In genomic region chr10:27742195-27742925, GRCh38 we compare ENCODE assay signal across 8 cellular contexts. TPM values are rescaled to one million over a fixed set of nuclear protein-coding genes. Genes with fewer than 3 reads are reported as not detected.
DNase-seq lines count a peak whose midpoint lies in the region; ATAC-seq, FAIRE-seq and TF ChIP-seq lines count a peak whose summit lies in the region.

No MANE protein-coding gene starts in this region.

- in situ Hi-C loops in GM12878 (cut with MboI) = loop anchor here (25.0 kb wide), 1 partner anchor 645 kb away; no protein-coding TSS in a partner anchor

- BruUV-seq in GM12878 (replicated peaks; lab: Mats Ljungman, UMichigan) = no TSS peak

- H2AFZ ChIP-seq in GM12878 (ENCODE audit: control insufficient read depth, low read depth, low read length) = no peak overlapping the region

- 7% methylated on average over 56 of the region's 71 CpGs for WGBS in GM12878 (ENCODE audit: insufficient coverage, insufficient replicate concordance, low lambda C conversion rate, missing lambda C conversion rate)
- 1% methylated on average over 71 of the region's 71 CpGs for WGBS in sigmoid colon, 2 donors

- H3K9me3 ChIP-seq in GM12878 (replicated peaks; ENCODE audit: control insufficient read depth, insufficient read depth, low read length) (peaks cover 14% of the 10 kb centered on the region; the same call in 2 of the 3 replicates), iPS-15b (ENCODE audit: control insufficient read depth, insufficient read depth, low read length) (no peaks in the 10 kb centered on the region), sigmoid colon (no peaks in the 10 kb centered on the region)

- H3K4me1 ChIP-seq in GM12878 (ENCODE audit: control insufficient read depth, insufficient read depth, low read length) (no peaks in the 10 kb centered on the region), iPS-15b (ENCODE audit: control insufficient read depth, insufficient read depth, low read length) (peaks cover 3% of the 10 kb centered on the region), sigmoid colon (peaks cover 0 to 56% (median 38%) of the 10 kb centered on the region in 4 donors)

- SMC1A ChIA-PET in GM12878 (lab: Charles Lee; ENCODE audit: uncharacterized antibody, unreplicated experiment) = no interaction called here

- DNase-seq in GDM1 (lab: John Stamatoyannopoulos, UW) = peak; percentile 43
- DNase-seq in GOT3 (lab: John Stamatoyannopoulos, UW) = peak; percentile 46
- peak; percentile 86 for DNase-seq in LoVo (ENCODE audit: low spot score)
- DNase-seq in T-helper 9 cell = peak; percentile 51
- peak; percentile 38 for DNase-seq in GM12878 (ENCODE audit: low read depth, low spot score)
- peak; percentile 92 for DNase-seq in sigmoid colon
- DNase-seq in SHP77 treated with DMSO at 0.1 percent for 48 hours (lab: John Stamatoyannopoulos, UW) = no peak

- H3K9ac ChIP-seq in GM12878 (ENCODE audit: control insufficient read depth, insufficient read depth, low read length) = no peak overlapping the region
- peak overlapping the region; percentile 32 for H3K9ac ChIP-seq in iPS-15b (ENCODE audit: low read depth, low read length)

- H3K4me2 ChIP-seq in GM12878 (ENCODE audit: control insufficient read depth, insufficient read depth) = peak overlapping the region; percentile 69; the same call in 1 of the 2 replicates

- H3K4me3 ChIP-seq in GM12878 (no peak overlapping the region), iPS-15b (ENCODE audit: low read depth, low read length) (peak overlapping the region; percentile 76), sigmoid colon (peak overlapping the region; percentile 67 to 78 (median 75))

- peak; percentile 58 to 69 (median 67); a peak in 5 of 6 replicates for TF ChIP-seq CTCF in GM12878 (IDR thresholded peaks at IDR 0.05 in 2 of 3, conservative IDR thresholded peaks at IDR 0.05 in 1 of 3; ENCODE audit: control insufficient read depth in 2 of 3, extremely low read depth in 1 of 3, insufficient read depth in 1 of 3, low read depth in 3 of 3, low read length in 3 of 3)
- peak; percentile 53 to 92 (median 80) for TF ChIP-seq CTCF in sigmoid colon (IDR thresholded peaks at IDR 0.05)

- no peaks in the 10 kb centered on the region for H4K20me1 ChIP-seq in GM12878 (ENCODE audit: control insufficient read depth, insufficient read depth)

- intact Hi-C loops in GM12878 (cut with micrococcal nuclease; ENCODE audit: unreplicated experiment) = loop anchor here (2.0 to 5.0 kb wide), 3 partner anchors 436 to 640 kb away; no protein-coding TSS in a partner anchor
- intact Hi-C loops in sigmoid colon (cut with DNase I) = loop anchor here (2.0 to 5.0 kb wide), 6 partner anchors 50 to 640 kb away; partner anchors contain the start of genes MPP7 and ODAD2

- no peak; the same call in 1 of the 2 replicates for TF ChIP-seq POLR2A in GM12878 (IDR thresholded peaks at IDR 0.05; ENCODE audit: low read depth, low read length)
- TF ChIP-seq POLR2A in sigmoid colon (IDR thresholded peaks at IDR 0.05) = peak in 1 of 2 donors; percentile 59

- RAD21 ChIA-PET in GM12878 (lab: Charles Lee; ENCODE audit: unreplicated experiment) = no interaction called here

- CTCF ChIA-PET in GM12878 (lab: Yijun Ruan, JAX) = no interaction called here

- H3K36me3 ChIP-seq in GM12878 (ENCODE audit: control insufficient read depth in 2 of 2, insufficient read depth in 2 of 2, low read length in 1 of 2) = no peaks in the 10 kb centered on the region
- no peaks in the 10 kb centered on the region for H3K36me3 ChIP-seq in iPS-15b (ENCODE audit: control insufficient read depth, insufficient read depth, low read length)
- no peaks in the 10 kb centered on the region for H3K36me3 ChIP-seq in sigmoid colon

- TF ChIP-seq RAD21 in GM12878 (IDR thresholded peaks at IDR 0.05; ENCODE audit: insufficient read depth, low read depth, low read length) = peak; percentile 59

- ATAC-seq in GM12878 = peak; percentile 99

- POLR2A ChIA-PET in GM12878 (lab: Charles Lee) = no interaction called here

- FAIRE-seq in GM12878 (lab: Jason Lieb, UNC) = peak; percentile 75

- H3K27me3 ChIP-seq in GM12878 (replicated peaks in 1 of 2; ENCODE audit: control insufficient read depth in 2 of 2, insufficient read depth in 2 of 2, low read length in 1 of 2) (peaks cover 12 to 49% of the 10 kb centered on the region in 2 experiments), iPS-15b (ENCODE audit: control insufficient read depth, insufficient read depth, low read length) (peaks cover 68% of the 10 kb centered on the region), sigmoid colon (peaks cover 0 to 37% (median 10%) of the 10 kb centered on the region in 3 donors)

- no peaks in the 10 kb centered on the region for H3K79me2 ChIP-seq in GM12878 (ENCODE audit: control insufficient read depth, insufficient read depth, low read length)

- no peak overlapping the region for H3K27ac ChIP-seq in GM12878 (ENCODE audit: control insufficient read depth, insufficient read depth)
- peak overlapping the region; percentile 95 to 98 (median 97) for H3K27ac ChIP-seq in sigmoid colon

- TF ChIP-seq EP300 in GM12878 (IDR thresholded peaks at IDR 0.05; ENCODE audit: borderline replicate concordance in 1 of 2, control insufficient read depth in 1 of 2, low read depth in 2 of 2, low read length in 2 of 2) (no peak; a peak in 1 of 4 replicates), sigmoid colon (IDR thresholded peaks at IDR 0.05) (no peak)

TF ChIP-seq in GM12878, 131 proteins besides CTCF, POLR2A, EP300 and RAD21 (continues in another document):
- TF ChIP-seq BCLAF1 (IDR thresholded peaks at IDR 0.05) (no peak), TCF7 (IDR thresholded peaks at IDR 0.05; ENCODE audit: borderline replicate concordance) (peak; percentile 69), ASH2L (IDR thresholded peaks at IDR 0.05; ENCODE audit: borderline replicate concordance, low read depth) (no peak)

RNA-seq across cellular contexts. Expression of gene MKX, which starts 3.3 kb away (rescaled TPM):
- not detected in 2 replicates for total RNA-seq in GM12878 (2013; cell fraction: nucleolus; rRNA removed)
- not detected in 2 replicates for total RNA-seq in GM12878 (2014; rRNA removed)
- not detected in 2 replicates for total RNA-seq in GM12878 (2014; rRNA removed; fragmentation: Illumina TruSeq; extraction: Trizol)
- 0.05 TPM in 1 of 2 replicates, not detected in the other for total RNA-seq in GM12878 (2021)
- not detected for polyA plus RNA-seq in GM12878 (2011; ENCODE audit: low read depth)
- not detected in 2 replicates for polyA plus RNA-seq in GM12878 (2011; rRNA removed)
- not detected in 2 replicates for polyA plus RNA-seq in GM12878 (2011; cell fraction: cytosol; rRNA removed)
- not detected in 2 replicates for polyA plus RNA-seq in GM12878 (2011; cell fraction: nucleus; rRNA removed)
- polyA plus RNA-seq in GM12878 (2012) = not detected in 2 replicates
- polyA plus RNA-seq in GM12878 (2014; fragmentation: Illumina TruSeq; extraction: Trizol) = not detected in 2 replicates
- not detected for polyA plus RNA-seq in GM12878 (2014; fragmentation: Nextera tagmentation; extraction: Ambion mirVana)
- polyA plus RNA-seq in GM12878 (2014; rRNA removed) = not detected in 2 replicates
- polyA plus RNA-seq in GM12878 (2016; fragmentation: Nextera tagmentation; extraction: Ambion mirVana) = not detected
- polyA minus RNA-seq in GM12878 (2011; rRNA and poly(A)+ RNA removed) = not detected in 2 replicates
- not detected in 2 replicates for polyA minus RNA-seq in GM12878 (2011; cell fraction: cytosol; rRNA and poly(A)+ RNA removed)
- polyA minus RNA-seq in GM12878 (2011; cell fraction: nucleus; rRNA and poly(A)+ RNA removed) = not detected in 2 replicates
- 10 to 100 TPM; 11.0 to 34.9 (median 12.8) TPM for total RNA-seq in sigmoid colon
- polyA plus RNA-seq in sigmoid colon = 1 to 10 TPM in 1 of 3 donors, under 1 TPM in 1, not detected in 1; 0.28 to 1.2 TPM

Comparison
In these comparisons a context has a peak if more than half of its experiments do, and no peak if none do; other contexts are left out.
1. RNA of gene MKX, which starts 3.3 kb away (total RNA-seq): 11.0 to 34.9 TPM in sigmoid colon; 0.05 TPM in GM12878; every median in the first group is over 10 times any median in the second.